In the genomic region with DNA sequence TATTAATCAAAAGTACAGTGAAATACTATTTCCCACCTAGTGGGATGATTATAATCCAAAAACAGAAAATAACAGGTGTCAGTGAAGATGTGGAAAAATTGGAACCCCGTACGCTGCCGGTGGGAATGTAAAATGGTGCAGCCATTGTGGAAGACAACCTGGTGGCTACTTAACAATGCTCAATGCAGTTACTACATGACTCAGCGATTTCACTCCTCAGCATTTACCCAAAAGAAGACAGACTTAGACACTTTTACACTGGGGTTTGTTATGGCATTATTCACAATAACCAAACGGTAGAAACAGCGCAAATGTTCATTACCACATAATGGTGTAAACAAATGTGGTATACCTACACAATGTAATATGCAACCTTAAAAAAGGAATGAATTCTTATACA, we compare ENCODE assay signal across 1 cellular context.
TF ChIP-seq lines count a peak whose summit lies in the region.

No MANE protein-coding gene starts in this region.

TF ChIP-seq in HepG2, 621 proteins besides CTCF, POLR2A, EP300 and RAD21:
- TF ChIP-seq TARDBP (CRISPR knock-in tag; IDR thresholded peaks at IDR 0.05): no peak
- TF ChIP-seq KAT8 (CRISPR knock-in tag; IDR thresholded peaks at IDR 0.05): no peak
- no peak for TF ChIP-seq EZH2 (conservative IDR thresholded peaks at IDR 0.05; ENCODE audit: low read depth, low read length)
- TF ChIP-seq ARID2 (CRISPR knock-in tag; IDR thresholded peaks at IDR 0.05; ENCODE audit: borderline replicate concordance): no peak
- peak; percentile 86 to 90 for TF ChIP-seq MAFK (conservative IDR thresholded peaks at IDR 0.05 in 1 of 2, IDR thresholded peaks at IDR 0.05 in 1 of 2; ENCODE audit: low read length in 2 of 2)
- peak; percentile 92 for TF ChIP-seq NFE2L2 (IDR thresholded peaks at IDR 0.05; ENCODE audit: low read length)
- TF ChIP-seq ZMAT5 (CRISPR knock-in tag; IDR thresholded peaks at IDR 0.05; ENCODE audit: borderline replicate concordance, low read depth): no peak
- TF ChIP-seq PAF1 (CRISPR knock-in tag; IDR thresholded peaks at IDR 0.05): no peak
- no peak for TF ChIP-seq ZNF879 (CRISPR knock-in tag; IDR thresholded peaks at IDR 0.05)
- peak; percentile 85 for TF ChIP-seq MAFF (IDR thresholded peaks at IDR 0.05; ENCODE audit: low read depth, low read length)
- peak; percentile 50; the same call in 1 of the 2 replicates for TF ChIP-seq NFE2 (CRISPR knock-in tag; IDR thresholded peaks at IDR 0.05)
- no peak for TF ChIP-seq MED13 (CRISPR knock-in tag; IDR thresholded peaks at IDR 0.05)
- no peak for TF ChIP-seq ZNF260 (CRISPR knock-in tag; IDR thresholded peaks at IDR 0.05; ENCODE audit: borderline replicate concordance, low read depth)
- TF ChIP-seq MATR3 (CRISPR knock-in tag; IDR thresholded peaks at IDR 0.05): no peak
- TF ChIP-seq NONO (IDR thresholded peaks at IDR 0.05): no peak
- TF ChIP-seq NONO (CRISPR knock-in tag; conservative IDR thresholded peaks at IDR 0.05): no peak
- TF ChIP-seq, protein P1, sequence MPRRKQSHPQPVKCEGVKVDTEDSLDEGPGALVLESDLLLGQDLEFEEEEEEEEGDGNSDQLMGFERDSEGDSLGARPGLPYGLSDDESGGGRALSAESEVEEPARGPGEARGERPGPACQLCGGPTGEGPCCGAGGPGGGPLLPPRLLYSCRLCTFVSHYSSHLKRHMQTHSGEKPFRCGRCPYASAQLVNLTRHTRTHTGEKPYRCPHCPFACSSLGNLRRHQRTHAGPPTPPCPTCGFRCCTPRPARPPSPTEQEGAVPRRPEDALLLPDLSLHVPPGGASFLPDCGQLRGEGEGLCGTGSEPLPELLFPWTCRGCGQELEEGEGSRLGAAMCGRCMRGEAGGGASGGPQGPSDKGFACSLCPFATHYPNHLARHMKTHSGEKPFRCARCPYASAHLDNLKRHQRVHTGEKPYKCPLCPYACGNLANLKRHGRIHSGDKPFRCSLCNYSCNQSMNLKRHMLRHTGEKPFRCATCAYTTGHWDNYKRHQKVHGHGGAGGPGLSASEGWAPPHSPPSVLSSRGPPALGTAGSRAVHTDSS (CRISPR knock-in tag; conservative IDR thresholded peaks at IDR 0.05): no peak
- TF ChIP-seq STAT5B (CRISPR knock-in tag; IDR thresholded peaks at IDR 0.05): no peak
- TF ChIP-seq AGO2 (optimal IDR thresholded peaks at IDR 0.05; ENCODE audit: low read depth, low read length): no peak
- no peak for TF ChIP-seq MEIS1 (CRISPR knock-in tag; IDR thresholded peaks at IDR 0.05; ENCODE audit: borderline replicate concordance)
- TF ChIP-seq HNRNPUL1 (IDR thresholded peaks at IDR 0.05; ENCODE audit: low read depth, low read length): no peak
- TF ChIP-seq REPIN1 (CRISPR knock-in tag; IDR thresholded peaks at IDR 0.05; ENCODE audit: borderline replicate concordance, low read depth): no peak
- no peak for TF ChIP-seq GTF2F1 (IDR thresholded peaks at IDR 0.05; ENCODE audit: low read length)
